Comparison of ENCODE assay signal across 27 cellular contexts in the genomic region with DNA sequence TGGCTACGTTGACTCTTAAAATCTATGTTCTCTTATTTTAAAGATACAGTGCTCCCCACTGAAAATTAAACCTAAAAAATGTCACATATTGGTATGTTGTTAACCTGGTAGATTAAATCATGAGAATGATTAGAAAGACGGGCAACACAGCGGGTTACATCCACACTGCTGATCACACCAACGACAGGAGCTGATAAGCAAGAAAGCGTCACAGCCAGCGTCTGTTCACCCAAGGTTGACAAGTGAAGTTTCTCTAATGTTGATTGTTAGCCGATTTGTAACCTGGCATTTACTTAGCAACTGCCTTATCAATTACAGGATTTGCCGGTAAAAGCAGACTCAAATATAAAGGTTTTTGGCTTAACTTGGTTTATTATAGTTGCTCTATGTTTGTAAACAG.
DNase-seq lines count a peak whose midpoint lies in the region; ATAC-seq, FAIRE-seq and TF ChIP-seq lines count a peak whose summit lies in the region.
"Had no signal": no experiment of that assay in that cellular context is flagged by ENCODE, and none has a peak within 500 bp of the region (broad histone marks: within the 10 kb centered on the region; RNA-seq: fewer than 3 reads in every experiment).

No MANE protein-coding gene starts in this region.

- peak overlapping the region; percentile 57; the same call in 1 of the 2 replicates for H3K4ac ChIP-seq in IMR-90 (ENCODE audit: low read depth, low read length)

- peak overlapping the region; percentile 43; the same call in 1 of the 2 replicates for H4K91ac ChIP-seq in IMR-90 (ENCODE audit: insufficient read depth, low read depth, low read length)

- WGBS in IMR-90 (ENCODE audit: extremely low coverage in 2 of 2, insufficient read length in 1 of 2), 2 experiments = no CpG with 5 or more reads among the region's 8 CpGs
- WGBS in K562 (ENCODE audit: insufficient coverage, low coverage, missing lambda C conversion rate) = 9% methylated on average over 8 of the region's 8 CpGs
- 64 to 81% methylated on average over 3 to 8 of the region's 8 CpGs for WGBS in endodermal cell (ENCODE audit: insufficient coverage in 1 of 2, insufficient read length in 1 of 2), 2 experiments
- WGBS in pancreas, 2 donors = 26 to 39% methylated on average over 8 of the region's 8 CpGs

- BruUV-seq in IMR-90 (replicated peaks; lab: Mats Ljungman, UMichigan) (no TSS peak), K562 (replicated peaks; lab: Mats Ljungman, UMichigan) (no TSS peak)

- H3K27ac Mint-ChIP-seq in endodermal cell = no peak overlapping the region
- H3K27ac Mint-ChIP-seq: CD14-positive monocyte; CD4-positive, alpha-beta memory T cell; CD4-positive, CD25-positive, alpha-beta regulatory T cell; CD8-positive, alpha-beta memory T cell had no signal

- intact Hi-C loops in IMR-90 (cut with micrococcal nuclease) = no loop called here
- intact Hi-C loops in K562 (cut with micrococcal nuclease) = no loop called here
- intact Hi-C loops in pancreas (cut with DNase I) = no loop called here

- H3K4me3 Mint-ChIP-seq in endodermal cell = no peak overlapping the region
- H3K4me3 Mint-ChIP-seq: CD14-positive monocyte; CD4-positive, CD25-positive, alpha-beta regulatory T cell; CD8-positive, alpha-beta memory T cell had no signal

- H3K36me3 ChIP-seq in IMR-90 (ENCODE audit: control insufficient read depth, insufficient read depth, low read length) (no peaks in the 10 kb centered on the region), K562 (ENCODE audit: control insufficient read depth, insufficient read depth, low read length) (no peaks in the 10 kb centered on the region), endodermal cell (ENCODE audit: control insufficient read depth, insufficient read depth, low read length) (no peaks in the 10 kb centered on the region), pancreas (peaks cover 0 to 28% (median 12%) of the 10 kb centered on the region in 3 donors), Karpas-422 (ENCODE audit: insufficient read depth, low read length) (no peaks in the 10 kb centered on the region)
- H3K36me3 ChIP-seq: BE2C, BLaER1 had no signal

- TF ChIP-seq RAD21 in IMR-90 (IDR thresholded peaks at IDR 0.05; ENCODE audit: low read length) = no peak
- TF ChIP-seq RAD21 in K562 (CRISPR knock-in tag; conservative IDR thresholded peaks at IDR 0.05 in 1 of 2, IDR thresholded peaks at IDR 0.05 in 1 of 2) = no peak

- no peak for FAIRE-seq in K562 (lab: Jason Lieb, UNC)
- no peak for FAIRE-seq in pancreas (lab: Jason Lieb, UNC)
- FAIRE-seq: A204.1, GM12891, GM19239 had no signal

- TF ChIP-seq POLR2A in IMR-90 (IDR thresholded peaks at IDR 0.05; ENCODE audit: low read depth, low read length) = no peak
- no peak for TF ChIP-seq POLR2A in K562 (conservative IDR thresholded peaks at IDR 0.05)

- H3K9me1 ChIP-seq in IMR-90 (ENCODE audit: insufficient read depth, low read length) (peaks cover 12% of the 10 kb centered on the region), K562 (ENCODE audit: control insufficient read depth, insufficient read depth, low read length) (no peaks in the 10 kb centered on the region)

- H3K9ac ChIP-seq in IMR-90 (ENCODE audit: low read depth, low read length) (no peak overlapping the region), K562 (ENCODE audit: insufficient read depth in 1 of 2, low read depth in 2 of 2, low read length in 2 of 2) (no peak overlapping the region), endodermal cell (ENCODE audit: extremely low read depth, low read length, poor library complexity, severe bottlenecking) (peak overlapping the region; percentile 19), Karpas-422 (ENCODE audit: low read length) (no peak overlapping the region)
- H3K9ac ChIP-seq: BLaER1 had no signal

- H3K36me3 Mint-ChIP-seq in endodermal cell (ENCODE audit: low read depth) = no peaks in the 10 kb centered on the region
- H3K36me3 Mint-ChIP-seq: CD14-positive monocyte; CD4-positive, alpha-beta memory T cell; CD8-positive, alpha-beta memory T cell had no signal

- H3K9me3 ChIP-seq in IMR-90 (ENCODE audit: control insufficient read depth, insufficient read depth, low read length) (no peaks in the 10 kb centered on the region), K562 (replicated peaks; ENCODE audit: control insufficient read depth, insufficient read depth, low read depth, low read length) (no peaks in the 10 kb centered on the region), endodermal cell (ENCODE audit: control insufficient read depth, low read length) (no peaks in the 10 kb centered on the region), pancreas (no peaks in the 10 kb centered on the region), Karpas-422 (ENCODE audit: low read length) (no peaks in the 10 kb centered on the region)
- H3K9me3 ChIP-seq: BE2C, BLaER1 had no signal

- peaks cover 2% of the 10 kb centered on the region for H3K27me3 Mint-ChIP-seq in endodermal cell (ENCODE audit: insufficient read depth)

- peak overlapping the region; percentile 28; the same call in 1 of the 2 replicates for H2BK20ac ChIP-seq in IMR-90 (ENCODE audit: low read depth, low read length)

- no peak for ATAC-seq in IMR-90 (ENCODE audit: low read depth)
- no peak for ATAC-seq in K562
- peak in 3 of 4 donors; percentile 15 to 38 (median 37) for ATAC-seq in pancreas

- H2BK15ac ChIP-seq in IMR-90 (ENCODE audit: low read depth, low read length) = peak overlapping the region; percentile 73; the same call in 1 of the 3 replicates

- CTCF ChIA-PET in IMR-90 (lab: Yijun Ruan, JAX) = no interaction called here
- CTCF ChIA-PET in K562 (lab: Yijun Ruan, JAX; ENCODE audit: low intra/inter-chr PET ratio) = no interaction called here

- peaks cover 6% of the 10 kb centered on the region for H3K4me1 Mint-ChIP-seq in endodermal cell

- no peak overlapping the region for H4K5ac ChIP-seq in IMR-90 (ENCODE audit: low read depth, low read length)

- H3K56ac ChIP-seq in IMR-90 (ENCODE audit: extremely low read depth, insufficient read depth, low read length) = no peak overlapping the region

- no peaks in the 10 kb centered on the region for H3K79me1 ChIP-seq in IMR-90 (ENCODE audit: low read depth in 1 of 2, low read length in 2 of 2)

- H2BK120ac ChIP-seq in IMR-90 (ENCODE audit: low read depth, low read length) = 0 out of 2 replicates have a peak overlapping the region, but pooled peaks have one; percentile 54

- no peak overlapping the region for H2AK9ac ChIP-seq in IMR-90 (replicated peaks; ENCODE audit: low read depth, low read length, poor library complexity)

- peak overlapping the region; percentile 91 for H2AK5ac ChIP-seq in IMR-90 (ENCODE audit: low read depth, low read length)

- H3K9me2 ChIP-seq in Karpas-422 (replicated peaks; ENCODE audit: insufficient read depth, low read length) = no peaks in the 10 kb centered on the region

- no peak overlapping the region for H2AFZ ChIP-seq in IMR-90 (replicated peaks; ENCODE audit: low read length, poor library complexity)
- peak overlapping the region; percentile 62 for H2AFZ ChIP-seq in K562 (ENCODE audit: low read depth, low read length)
- no peak overlapping the region for H2AFZ ChIP-seq in Karpas-422 (ENCODE audit: low read length)

- H3K23ac ChIP-seq in IMR-90 (ENCODE audit: low read depth, low read length) = no peak overlapping the region

- H3K4me3 ChIP-seq in IMR-90 (ENCODE audit: insufficient read depth, low read depth, low read length) (no peak overlapping the region), K562 (no peak overlapping the region), endodermal cell (ENCODE audit: low read length) (no peak overlapping the region), pancreas (no peak overlapping the region), Karpas-422 (ENCODE audit: low read length) (no peak overlapping the region)
- H3K4me3 ChIP-seq: BLaER1 had no signal

- no peaks in the 10 kb centered on the region for H3K79me2 ChIP-seq in K562 (ENCODE audit: control insufficient read depth, insufficient read depth, low read length)
- no peaks in the 10 kb centered on the region for H3K79me2 ChIP-seq in Karpas-422 (ENCODE audit: low read length)

- no peak overlapping the region for H3K14ac ChIP-seq in IMR-90 (replicated peaks; ENCODE audit: low read depth, low read length)

- H3K9me3 Mint-ChIP-seq in endodermal cell = no peaks in the 10 kb centered on the region
- H3K9me3 Mint-ChIP-seq: CD4-positive, alpha-beta memory T cell; CD8-positive, alpha-beta memory T cell had no signal

- TF ChIP-seq CTCF in IMR-90 (conservative IDR thresholded peaks at IDR 0.05; ENCODE audit: low read depth, low read length) (no peak), K562 (IDR thresholded peaks at IDR 0.05 in 2 of 3, conservative IDR thresholded peaks at IDR 0.05 in 1 of 3; ENCODE audit: insufficient read depth in 2 of 3, low read depth in 1 of 3, low read length in 3 of 3) (no peak), endodermal cell (conservative IDR thresholded peaks at IDR 0.05) (no peak), pancreas (IDR thresholded peaks at IDR 0.05) (no peak)

- in situ Hi-C loops in IMR-90 (cut with MboI; ENCODE audit: low sequenced_read_pairs) = no loop called here
- in situ Hi-C loops in K562 (cut with MboI) = no loop called here

- no peak for DNase-seq in IMR-90
- DNase-seq in K562 (ENCODE audit: extremely low read depth in 1 of 4, low spot score in 3 of 4) = no peak
- DNase-seq in endodermal cell = peak; percentile 56
- peak in 1 of 6 donors; percentile 34 for DNase-seq in pancreas
- no peak for DNase-seq in NCI-H2227 treated with DMSO at 0.1 percent for 48 hours (lab: John Stamatoyannopoulos, UW)
- no peak for DNase-seq in Karpas-422
- DNase-seq in A172 (ENCODE audit: low spot score) = no peak
- DNase-seq: ACHN; BE2C; C1 segment of cervical spinal cord; CD4-positive, alpha-beta memory T cell; CD4-positive, CD25-positive, alpha-beta regulatory T cell; CD8-positive, alpha-beta memory T cell; COR-L47; DMS 273 treated with DMSO at 0.1 percent for 48 hours; DMS153; DMS53; DMS79; DND-41; EL; GF-D8 had no signal

- H4K20me1 ChIP-seq in IMR-90 (ENCODE audit: insufficient read depth, low read length) (no peaks in the 10 kb centered on the region), K562 (replicated peaks; ENCODE audit: control insufficient read depth, insufficient read depth, low read length) (no peaks in the 10 kb centered on the region), Karpas-422 (ENCODE audit: insufficient read depth, low read depth, low read length) (no peaks in the 10 kb centered on the region)
- H4K20me1 ChIP-seq: BLaER1 had no signal

- dilution Hi-C loops in IMR-90 (cut with HindIII; ENCODE audit: low sequenced_read_pairs, unreplicated experiment) = no loop called here

- no peak for TF ChIP-seq EP300 in K562 (IDR thresholded peaks at IDR 0.05; ENCODE audit: low read length)

- H3K4me2 ChIP-seq in IMR-90 (ENCODE audit: low read depth, low read length) (no peak overlapping the region), K562 (ENCODE audit: insufficient read depth, low read length) (no peak overlapping the region), Karpas-422 (ENCODE audit: low read depth, low read length, poor library complexity, severe bottlenecking) (no peak overlapping the region)
- H3K4me2 ChIP-seq: BLaER1 had no signal

- H3K18ac ChIP-seq in IMR-90 (ENCODE audit: low read depth, low read length) = no peak overlapping the region

- POLR2A ChIA-PET in IMR-90 (lab: Charles Lee; ENCODE audit: unreplicated experiment) (no interaction called here), K562 (lab: Yijun Ruan, JAX) (interaction anchor here (1.0 to 1.1 kb wide), 2 partner anchors 8 to 10 kb away, joined by 3 read pairs; no protein-coding TSS in a partner anchor)

- H4K8ac ChIP-seq in IMR-90 (ENCODE audit: low read depth in 2 of 2, low read length in 2 of 2) = 0 out of 4 replicates have a peak overlapping the region, but pooled peaks of 1 of the 2 experiments have one; percentile 29

- no peak overlapping the region for H3K27ac ChIP-seq in IMR-90 (ENCODE audit: insufficient read depth, low read length)
- H3K27ac ChIP-seq in K562 (ENCODE audit: extremely low read depth, low read depth, low read length) = no peak overlapping the region
- H3K27ac ChIP-seq in endodermal cell (ENCODE audit: low read depth, low read length) = no peak overlapping the region
- H3K27ac ChIP-seq in pancreas = no peak overlapping the region
- H3K27ac ChIP-seq in Karpas-422 (ENCODE audit: low read length) = no peak overlapping the region
- H3K27ac ChIP-seq: 22Rv1, BLaER1 had no signal

- peaks cover 18% of the 10 kb centered on the region for H3K4me1 ChIP-seq in IMR-90 (ENCODE audit: control insufficient read depth, insufficient read depth, low read length)
- H3K4me1 ChIP-seq in K562 (replicated peaks in 1 of 2; ENCODE audit: control insufficient read depth in 2 of 2, insufficient read depth in 2 of 2, low read length in 2 of 2) = peaks cover 0 to 7% of the 10 kb centered on the region in 2 experiments; a peak in 2 of 5 replicates
- H3K4me1 ChIP-seq in endodermal cell (ENCODE audit: control insufficient read depth, insufficient read depth, low read length) = no peaks in the 10 kb centered on the region
- peaks cover 0 to 5% (median 0%) of the 10 kb centered on the region in 3 donors for H3K4me1 ChIP-seq in pancreas
- no peaks in the 10 kb centered on the region for H3K4me1 ChIP-seq in Karpas-422 (ENCODE audit: low read length)
- H3K4me1 ChIP-seq: BE2C, BLaER1 had no signal

- H3K27me3 ChIP-seq in IMR-90 (ENCODE audit: control insufficient read depth, insufficient read depth, low read length) (no peaks in the 10 kb centered on the region), K562 (ENCODE audit: control insufficient read depth in 2 of 2, insufficient read depth in 2 of 2, low read length in 2 of 2) (0 out of 5 replicates have a peak, but pooled peaks cover 0 to 5% of the 10 kb centered on the region in 2 experiments), endodermal cell (ENCODE audit: control insufficient read depth, insufficient read depth, low read length, poor library complexity, severe bottlenecking) (no peaks in the 10 kb centered on the region), pancreas (no peaks in the 10 kb centered on the region), Karpas-422 (ENCODE audit: low read length) (no peaks in the 10 kb centered on the region)
- H3K27me3 ChIP-seq: BLaER1 had no signal

- H2BK5ac ChIP-seq in IMR-90 (ENCODE audit: low read depth, low read length, poor library complexity, severe bottlenecking) = no peak overlapping the region

Comparison
In these comparisons a context has a peak if more than half of its experiments do, and no peak if none do; other contexts are left out.
1. ATAC-seq: peak in pancreas (3 of 4); none in IMR-90 (single experiment) and K562 (single experiment).